11 cellular contexts compared by ENCODE assay signal in the genomic region with DNA sequence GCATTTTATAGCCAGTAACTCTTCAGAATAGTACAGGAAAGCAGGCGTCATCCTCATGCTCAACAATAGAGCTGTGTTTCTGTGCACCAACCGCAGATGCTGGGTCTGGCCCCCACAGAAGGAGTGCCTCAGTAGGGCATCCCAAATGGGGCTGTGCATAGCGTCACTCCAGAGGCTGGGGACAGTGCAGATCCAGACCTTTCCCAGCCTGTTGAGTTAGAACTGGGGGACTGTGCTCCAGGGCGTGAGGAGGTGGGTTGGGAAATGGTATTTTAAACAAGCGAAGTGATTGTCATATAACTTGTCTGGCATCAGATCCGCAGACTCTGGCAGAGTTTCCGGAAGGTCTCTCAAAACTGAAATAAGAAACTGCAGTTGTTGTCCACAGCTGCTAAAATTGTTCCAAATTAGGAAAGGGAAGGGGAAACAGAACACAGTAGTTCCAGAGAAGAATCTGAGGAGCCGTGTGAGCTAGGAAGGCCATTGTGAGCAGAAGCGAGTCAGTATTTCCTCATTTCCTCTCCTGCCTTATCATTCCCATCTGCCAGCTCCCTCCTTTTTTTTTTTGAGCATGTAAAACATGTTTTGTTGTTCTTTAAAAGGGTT. TPM values are rescaled to one million over a fixed set of nuclear protein-coding genes. Genes with fewer than 3 reads are reported as not detected.
DNase-seq lines count a peak whose midpoint lies in the region; ATAC-seq and TF ChIP-seq lines count a peak whose summit lies in the region.
"Had no signal": no experiment of that assay in that cellular context is flagged by ENCODE, and none has a peak within 500 bp of the region (broad histone marks: within the 10 kb centered on the region; RNA-seq: fewer than 3 reads in every experiment).

No MANE protein-coding gene starts in this region.

- H3K27ac ChIP-seq in IMR-90 (ENCODE audit: insufficient read depth, low read length): peak overlapping the region; percentile 96
- peak overlapping the region; percentile 86 to 93 for H3K27ac ChIP-seq in coronary artery
- peak overlapping the region in 7 of 8 donors; percentile 15 to 70 (median 57) for H3K27ac ChIP-seq in spleen

- H2AFZ ChIP-seq in IMR-90 (replicated peaks; ENCODE audit: low read length, poor library complexity): peak overlapping the region; percentile 76

- no TSS peak for BruUV-seq in IMR-90 (replicated peaks; lab: Mats Ljungman, UMichigan)

- CTCF ChIA-PET in IMR-90 (lab: Yijun Ruan, JAX): interaction anchor here (1.1 to 1.4 kb wide), 2 partner anchors 10 to 71 kb away, joined by 4 to 11 read pairs; no protein-coding TSS in a partner anchor

- WGBS in IMR-90 (ENCODE audit: extremely low coverage in 2 of 2, insufficient read length in 1 of 2), 2 experiments: 8% methylated on average over 4 of the region's 9 CpGs; no CpG with 5 or more reads in 1 of the 2 experiments
- 35 to 48% (median 40%) methylated on average over 9 of the region's 9 CpGs for WGBS in spleen, 5 donors

- in situ Hi-C loops in IMR-90 (cut with MboI; ENCODE audit: low sequenced_read_pairs): no loop called here

- no peak overlapping the region for H3K27ac Mint-ChIP-seq in activated naive CD4-positive, alpha-beta T cell treated with anti-CD3 and anti-CD28 coated beads, Interleukin-2, amount 50 U/mL, for 72 hours
- H3K27ac Mint-ChIP-seq: endodermal cell had no signal

- H3K9me3 Mint-ChIP-seq in activated naive CD4-positive, alpha-beta T cell treated with anti-CD3 and anti-CD28 coated beads, Interleukin-2, amount 50 U/mL, for 72 hours: no peaks in the 10 kb centered on the region
- H3K9me3 Mint-ChIP-seq: endodermal cell had no signal

- peak overlapping the region; percentile 82 for H3K56ac ChIP-seq in IMR-90 (ENCODE audit: extremely low read depth, insufficient read depth, low read length)

- H4K5ac ChIP-seq in IMR-90 (ENCODE audit: low read depth, low read length): peak overlapping the region; percentile 91

- peak overlapping the region; percentile 84 for H3K23ac ChIP-seq in IMR-90 (ENCODE audit: low read depth, low read length)

- DNase-seq in IMR-90: peak; percentile 52
- DNase-seq in coronary artery (ENCODE audit: low spot score): no peak
- DNase-seq in left kidney (ENCODE audit: low read depth, low spot score): peak; percentile 46
- DNase-seq in spleen: no peak
- DNase-seq in mucosa of gallbladder (ENCODE audit: low spot score): no peak
- no peak for DNase-seq in activated naive CD4-positive, alpha-beta T cell treated with anti-CD3 and anti-CD28 coated beads, Interleukin-2, amount 50 U/mL, for 72 hours (ENCODE audit: low spot score in 2 of 2)
- DNase-seq: activated CD8-positive, alpha-beta memory T cell treated with anti-CD3 and anti-CD28 coated beads for 24 hours; endodermal cell; GDM1 had no signal

- H2AK5ac ChIP-seq in IMR-90 (ENCODE audit: low read depth, low read length): peak overlapping the region; percentile 90; the same call in 1 of the 2 replicates

- H4K91ac ChIP-seq in IMR-90 (ENCODE audit: insufficient read depth, low read depth, low read length): peak overlapping the region; percentile 87

- peak overlapping the region; percentile 93 for H2BK5ac ChIP-seq in IMR-90 (ENCODE audit: low read depth, low read length, poor library complexity, severe bottlenecking)

- H3K79me1 ChIP-seq in IMR-90 (ENCODE audit: low read depth in 1 of 2, low read length in 2 of 2): peaks cover 24 to 40% of the 10 kb centered on the region in 2 experiments; a peak in 3 of 4 replicates

- H2BK15ac ChIP-seq in IMR-90 (ENCODE audit: low read depth, low read length): peak overlapping the region; percentile 33; the same call in 2 of the 3 replicates

- H3K18ac ChIP-seq in IMR-90 (ENCODE audit: low read depth, low read length): peak overlapping the region; percentile 77

- H3K36me3 Mint-ChIP-seq in activated naive CD4-positive, alpha-beta T cell treated with anti-CD3 and anti-CD28 coated beads, Interleukin-2, amount 50 U/mL, for 72 hours: peaks cover 7 to 19% of the 10 kb centered on the region in 2 donors

- H3K36me3 ChIP-seq in IMR-90 (ENCODE audit: control insufficient read depth, insufficient read depth, low read length) (no peaks in the 10 kb centered on the region), spleen (no peaks in the 10 kb centered on the region)

- H3K9ac ChIP-seq in IMR-90 (ENCODE audit: low read depth, low read length): peak overlapping the region; percentile 26

- H3K27me3 ChIP-seq in IMR-90 (ENCODE audit: control insufficient read depth, insufficient read depth, low read length): no peaks in the 10 kb centered on the region
- H3K27me3 ChIP-seq in spleen (replicated peaks in 1 of 7): peaks cover 0 to 36% (median 0%) of the 10 kb centered on the region in 7 donors

- H2BK20ac ChIP-seq in IMR-90 (ENCODE audit: low read depth, low read length): peak overlapping the region; percentile 82

- peak overlapping the region; percentile 28 for H3K14ac ChIP-seq in IMR-90 (replicated peaks; ENCODE audit: low read depth, low read length)

- peak overlapping the region; percentile 85 for H3K4ac ChIP-seq in IMR-90 (ENCODE audit: low read depth, low read length)

- peaks cover 8% of the 10 kb centered on the region; the same call in 1 of the 2 replicates for H4K20me1 ChIP-seq in IMR-90 (ENCODE audit: insufficient read depth, low read length)

- intact Hi-C loops in IMR-90 (cut with micrococcal nuclease): loop anchor here (1.0 kb wide), 1 partner anchor 52 kb away; the partner anchor contains the start of gene JAM3
- intact Hi-C loops in spleen (cut with DNase I; ENCODE audit: low total_unique reads): no loop called here

- H3K4me1 ChIP-seq in IMR-90 (ENCODE audit: control insufficient read depth, insufficient read depth, low read length) (peaks cover 20% of the 10 kb centered on the region), spleen (peaks cover 0 to 38% (median 12%) of the 10 kb centered on the region in 6 donors)

- TF ChIP-seq RAD21 in IMR-90 (IDR thresholded peaks at IDR 0.05; ENCODE audit: low read length): no peak

- dilution Hi-C loops in IMR-90 (cut with HindIII; ENCODE audit: low sequenced_read_pairs, unreplicated experiment): no loop called here

- POLR2A ChIA-PET in IMR-90 (lab: Charles Lee; ENCODE audit: unreplicated experiment): no interaction called here

- H4K8ac ChIP-seq in IMR-90 (ENCODE audit: low read depth in 2 of 2, low read length in 2 of 2): peak overlapping the region; percentile 50 to 79

- no peaks in the 10 kb centered on the region for H3K9me3 ChIP-seq in IMR-90 (ENCODE audit: control insufficient read depth, insufficient read depth, low read length)
- H3K9me3 ChIP-seq in spleen: no peaks in the 10 kb centered on the region

- peaks cover 7% of the 10 kb centered on the region for H3K9me1 ChIP-seq in IMR-90 (ENCODE audit: insufficient read depth, low read length)

- H2AK9ac ChIP-seq in IMR-90 (replicated peaks; ENCODE audit: low read depth, low read length, poor library complexity): peak overlapping the region; percentile 35

- no peak for TF ChIP-seq CTCF in IMR-90 (conservative IDR thresholded peaks at IDR 0.05; ENCODE audit: low read depth, low read length)
- TF ChIP-seq CTCF in coronary artery (IDR thresholded peaks at IDR 0.05): no peak
- no peak for TF ChIP-seq CTCF in spleen (IDR thresholded peaks at IDR 0.05 in 8 of 11, conservative IDR thresholded peaks at IDR 0.05 in 3 of 11)

- H3K4me3 ChIP-seq in IMR-90 (ENCODE audit: insufficient read depth, low read depth, low read length): peak overlapping the region; percentile 16
- peak overlapping the region; percentile 61 for H3K4me3 ChIP-seq in coronary artery
- H3K4me3 ChIP-seq in spleen: no peak overlapping the region

- H3K4me2 ChIP-seq in IMR-90 (ENCODE audit: low read depth, low read length): peak overlapping the region; percentile 92

- ATAC-seq in IMR-90 (ENCODE audit: low read depth) (peak; percentile 25), HG03025 (IDR thresholded peaks at IDR 0.05; ENCODE audit: low FRiP score, unreplicated experiment) (no peak), GM18519 (IDR thresholded peaks at IDR 0.05; ENCODE audit: low FRiP score, unreplicated experiment) (no peak)
- ATAC-seq in activated naive CD4-positive, alpha-beta T cell treated with anti-CD3 and anti-CD28 coated beads, Interleukin-2, amount 50 U/mL, for 72 hours: no peak

- peak overlapping the region; percentile 84 for H2BK120ac ChIP-seq in IMR-90 (ENCODE audit: low read depth, low read length)

- TF ChIP-seq POLR2A in IMR-90 (IDR thresholded peaks at IDR 0.05; ENCODE audit: low read depth, low read length) (no peak), spleen (IDR thresholded peaks at IDR 0.05) (no peak)

TF ChIP-seq in IMR-90, 13 proteins besides CTCF, POLR2A, EP300 and RAD21:
- TF ChIP-seq NFE2L2 (IDR thresholded peaks at IDR 0.05; ENCODE audit: low read depth, low read length) (no peak), MAZ (IDR thresholded peaks at IDR 0.05; ENCODE audit: borderline replicate concordance, low read depth, low read length) (0 out of 2 replicates have a peak, but pooled peaks have one; percentile 16), CEBPB (IDR thresholded peaks at IDR 0.05; ENCODE audit: low read depth, low read length) (peak; percentile 43; the same call in 1 of the 2 replicates)

RNA-seq across cellular contexts. Expression of gene JAM3, which starts 52.2 kb away (rescaled TPM):
- 71.5 and 102 TPM in 2 replicates for total RNA-seq in IMR-90 (2012; rRNA removed)
- 32.0 and 38.0 TPM in 2 replicates for polyA plus RNA-seq in IMR-90 (2012; rRNA removed)
- polyA plus RNA-seq in IMR-90 (2012; cell fraction: cytosol; rRNA removed): 17.9 and 24.0 TPM in 2 replicates
- polyA plus RNA-seq in IMR-90 (2012; cell fraction: nucleus; rRNA removed; ENCODE audit: low replicate concordance): 20.6 and 54.0 TPM in 2 replicates
- 10 to 100 TPM; 20.8 to 28.7 (median 24.7) TPM for total RNA-seq in spleen
- 10 to 100 TPM in 2 of 3 donors, 1 to 10 TPM in 1; 9.5 to 20.5 (median 17.8) TPM for polyA plus RNA-seq in spleen
- total RNA-seq in mucosa of gallbladder: 50.3 TPM
- total RNA-seq in activated naive CD4-positive, alpha-beta T cell treated with anti-CD3 and anti-CD28 coated beads, Interleukin-2, amount 50 U/mL, for 72 hours: 10 to 100 TPM in 1 of 2 donors, under 1 TPM in 1; 0.98 to 17.7 TPM

Comparison
In these comparisons a context has a peak if more than half of its experiments do, and no peak if none do; other contexts are left out.
1. DNase-seq: peak in IMR-90 (single experiment) and left kidney (single experiment); none in coronary artery (single experiment), spleen (single experiment), mucosa of gallbladder (single experiment) and activated naive CD4-positive, alpha-beta T cell treated with anti-CD3 and anti-CD28 coated beads, Interleukin-2, amount 50 U/mL, for 72 hours (0 of 2).
2. H3K4me3 ChIP-seq: peak in IMR-90 (single experiment) and coronary artery (single experiment); none in spleen (0 of 8).
3. Peak in every context shown above with its lines, with median percentiles within 50 percentile points of each other: H3K27ac ChIP-seq.